In the genomic region with DNA sequence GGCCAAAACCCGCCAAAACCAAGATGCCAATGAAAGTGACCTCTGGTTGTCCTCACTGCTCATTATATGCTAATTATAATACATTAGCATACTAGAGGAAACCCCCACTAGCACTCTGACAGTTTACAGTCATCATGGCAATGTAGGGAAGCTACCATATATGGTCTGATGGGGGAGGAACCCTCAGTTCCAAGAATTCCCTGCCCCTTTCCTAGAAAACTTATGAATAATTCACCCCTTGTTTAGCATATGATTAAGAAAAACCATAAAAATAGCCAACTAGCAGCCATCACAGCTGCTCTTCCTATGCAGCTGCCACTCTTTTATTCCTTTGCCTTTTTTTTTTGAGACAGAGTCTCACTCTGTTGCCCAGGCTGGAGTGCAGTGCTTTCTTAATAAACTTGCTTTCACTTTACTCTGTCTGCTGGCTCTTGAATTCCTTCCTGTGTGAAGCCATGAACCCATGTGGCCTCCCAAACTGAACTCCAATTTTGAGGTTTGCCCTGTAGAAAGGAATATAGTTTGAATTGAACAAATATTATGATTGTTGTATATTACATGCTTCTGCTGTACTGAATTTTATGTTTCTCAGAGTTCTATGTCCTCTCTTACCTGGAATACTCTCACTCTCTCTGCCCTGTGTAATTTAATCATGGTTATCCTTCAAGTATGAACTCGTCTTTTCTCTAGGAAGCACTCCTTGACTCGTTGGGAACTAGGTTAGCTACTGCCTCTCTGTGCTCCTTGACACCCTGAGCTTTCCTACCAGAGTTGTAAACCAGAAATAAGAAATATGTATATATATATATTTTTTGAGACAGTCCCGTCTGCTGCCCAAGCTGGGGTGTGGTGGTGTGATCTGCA, we compare ENCODE assay signal across 12 cellular contexts. TPM values are rescaled to one million over a fixed set of nuclear protein-coding genes. Genes with fewer than 3 reads are reported as not detected.
DNase-seq lines count a peak whose midpoint lies in the region; ATAC-seq lines count a peak whose summit lies in the region.
"Had no signal": no experiment of that assay in that cellular context is flagged by ENCODE, and none has a peak within 500 bp of the region (broad histone marks: within the 10 kb centered on the region; RNA-seq: fewer than 3 reads in every experiment).

No MANE protein-coding gene starts in this region.

- no peak overlapping the region for H3K9ac ChIP-seq in Karpas-422 (ENCODE audit: low read length)

- H3K4me3 ChIP-seq in Karpas-422 (ENCODE audit: low read length) = no peak overlapping the region
- H3K4me3 ChIP-seq: body of pancreas had no signal

- H3K36me3 ChIP-seq in Karpas-422 (ENCODE audit: insufficient read depth, low read length) = no peaks in the 10 kb centered on the region

- H2AFZ ChIP-seq in Karpas-422 (ENCODE audit: low read length) = no peak overlapping the region

- H4K20me1 ChIP-seq in Karpas-422 (ENCODE audit: insufficient read depth, low read depth, low read length) = no peaks in the 10 kb centered on the region

- H3K4me2 ChIP-seq in Karpas-422 (ENCODE audit: low read depth, low read length, poor library complexity, severe bottlenecking) = no peak overlapping the region

- H3K4me3 Mint-ChIP-seq in activated naive CD8-positive, alpha-beta T cell treated with anti-CD3 and anti-CD28 coated beads for 36 hours = no peak overlapping the region
- H3K4me3 Mint-ChIP-seq: activated B cell treated with CpG ODN at 0.5 μM for 24 hours; CD4-positive, CD25-positive, alpha-beta regulatory T cell had no signal

- peaks cover 9% of the 10 kb centered on the region for H3K36me3 Mint-ChIP-seq in activated naive CD8-positive, alpha-beta T cell treated with anti-CD3 and anti-CD28 coated beads for 36 hours
- H3K36me3 Mint-ChIP-seq: CD4-positive, CD25-positive, alpha-beta regulatory T cell had no signal

- no peaks in the 10 kb centered on the region for H3K27me3 Mint-ChIP-seq in activated naive CD8-positive, alpha-beta T cell treated with anti-CD3 and anti-CD28 coated beads for 36 hours
- H3K27me3 Mint-ChIP-seq: activated B cell treated with CpG ODN at 0.5 μM for 24 hours; CD4-positive, CD25-positive, alpha-beta regulatory T cell had no signal

- H3K27me3 ChIP-seq in Karpas-422 (ENCODE audit: low read length) = no peaks in the 10 kb centered on the region
- H3K27me3 ChIP-seq: body of pancreas had no signal

- no peaks in the 10 kb centered on the region for H3K9me3 ChIP-seq in Karpas-422 (ENCODE audit: low read length)
- H3K9me3 ChIP-seq: body of pancreas had no signal

- peak overlapping the region; percentile 45 for H3K27ac Mint-ChIP-seq in activated naive CD8-positive, alpha-beta T cell treated with anti-CD3 and anti-CD28 coated beads for 36 hours
- H3K27ac Mint-ChIP-seq: activated B cell treated with CpG ODN at 0.5 μM for 24 hours; CD4-positive, CD25-positive, alpha-beta regulatory T cell had no signal

- peaks cover 64% of the 10 kb centered on the region for H3K4me1 ChIP-seq in Karpas-422 (ENCODE audit: low read length)

- no peaks in the 10 kb centered on the region for H3K9me2 ChIP-seq in Karpas-422 (replicated peaks; ENCODE audit: insufficient read depth, low read length)

- DNase-seq in DMS 273 (lab: John Stamatoyannopoulos, UW; ENCODE audit: unreplicated experiment) (peak; percentile 58), left lobe of liver (ENCODE audit: low spot score) (no peak), Karpas-422 (no peak), COLO829 (ENCODE audit: low spot score) (no peak), kidney tubule cell (ENCODE audit: low spot score) (no peak)
- no peak for DNase-seq in activated naive CD8-positive, alpha-beta T cell treated with anti-CD3 and anti-CD28 coated beads for 36 hours
- DNase-seq: activated B cell treated with CpG ODN at 0.5 μM for 24 hours, body of pancreas, NCI-H146 had no signal

- ATAC-seq in HG03175 (IDR thresholded peaks at IDR 0.05; ENCODE audit: unreplicated experiment) = peak; percentile 55
- peak; percentile 37 for ATAC-seq in left lobe of liver
- ATAC-seq in GM19351 (IDR thresholded peaks at IDR 0.05; ENCODE audit: unreplicated experiment) = no peak
- ATAC-seq: body of pancreas had no signal

- H3K4me1 Mint-ChIP-seq in activated naive CD8-positive, alpha-beta T cell treated with anti-CD3 and anti-CD28 coated beads for 36 hours = peaks cover 19% of the 10 kb centered on the region

- peaks cover 2% of the 10 kb centered on the region for H3K9me3 Mint-ChIP-seq in activated naive CD8-positive, alpha-beta T cell treated with anti-CD3 and anti-CD28 coated beads for 36 hours
- H3K9me3 Mint-ChIP-seq: activated B cell treated with CpG ODN at 0.5 μM for 24 hours had no signal

- H3K27ac ChIP-seq in Karpas-422 (ENCODE audit: low read length) = no peak overlapping the region

- H3K79me2 ChIP-seq in Karpas-422 (ENCODE audit: low read length) = peaks cover 95% of the 10 kb centered on the region

RNA-seq across cellular contexts. Expression of a gene that starts 59.8 kb away (rescaled TPM):
- 1 to 10 TPM; 8.4 to 8.8 TPM for total RNA-seq in activated naive CD8-positive, alpha-beta T cell treated with anti-CD3 and anti-CD28 coated beads for 36 hours
- total RNA-seq in left lobe of liver = 7.8 TPM
- 28.5 and 44.7 TPM in 2 replicates for total RNA-seq in Karpas-422 (2014; rRNA removed; shearing (Covaris generic); ENCODE audit: low replicate concordance)
